ENCODE assay signal across 1 cellular context in genomic region chr7:155069992-155070827, GRCh38.
TF ChIP-seq lines count a peak whose summit lies in the region.

Gene HTR5A, plus strand, starts transcription at chr7:155070324. Its CDS starts 576 bp downstream, at chr7:155070900.

TF ChIP-seq in HepG2, 621 proteins besides CTCF, POLR2A, EP300 and RAD21 (continued from another document):
- TF ChIP-seq SOX6 (IDR thresholded peaks at IDR 0.05): no peak
- TF ChIP-seq SOX6 (CRISPR knock-in tag; IDR thresholded peaks at IDR 0.05): peak; percentile 78
- peak; percentile 100 for TF ChIP-seq MZF1 (CRISPR knock-in tag; IDR thresholded peaks at IDR 0.05; ENCODE audit: borderline replicate concordance)
- TF ChIP-seq NKX3-1 (CRISPR knock-in tag; IDR thresholded peaks at IDR 0.05): peak; percentile 100
- TF ChIP-seq SMAD1 (CRISPR knock-in tag; IDR thresholded peaks at IDR 0.05; ENCODE audit: borderline replicate concordance, low read depth): peak; percentile 98; the same call in 1 of the 2 replicates
- TF ChIP-seq ZNF513 (CRISPR knock-in tag; conservative IDR thresholded peaks at IDR 0.05): no peak
- TF ChIP-seq ZNF121 (CRISPR knock-in tag; IDR thresholded peaks at IDR 0.05): peak; percentile 92
- TF ChIP-seq RAD51 (IDR thresholded peaks at IDR 0.05; ENCODE audit: borderline replicate concordance): no peak
- TF ChIP-seq ZNF260 (CRISPR knock-in tag; IDR thresholded peaks at IDR 0.05; ENCODE audit: borderline replicate concordance, low read depth): peak; percentile 90; the same call in 1 of the 2 replicates
- peak; percentile 99 for TF ChIP-seq ELF3 (CRISPR knock-in tag; IDR thresholded peaks at IDR 0.05)
- peak; percentile 100 for TF ChIP-seq TGIF2 (CRISPR knock-in tag; IDR thresholded peaks at IDR 0.05)
- TF ChIP-seq THAP8 (CRISPR knock-in tag; IDR thresholded peaks at IDR 0.05; ENCODE audit: borderline replicate concordance): peak; percentile 100
- peak; percentile 96 for TF ChIP-seq CBX1 (IDR thresholded peaks at IDR 0.05; ENCODE audit: low read depth)
- peak; percentile 100 for TF ChIP-seq CREB3 (CRISPR knock-in tag; IDR thresholded peaks at IDR 0.05)
- TF ChIP-seq SATB2 (CRISPR knock-in tag; IDR thresholded peaks at IDR 0.05): peak; percentile 100
- peak; percentile 99 for TF ChIP-seq ZNF850 (CRISPR knock-in tag; conservative IDR thresholded peaks at IDR 0.05)
- no peak for TF ChIP-seq CCAR2 (optimal IDR thresholded peaks at IDR 0.05; ENCODE audit: low read depth, low read length)
- TF ChIP-seq CEBPB (IDR thresholded peaks at IDR 0.05; ENCODE audit: borderline replicate concordance, low read depth, low read length): no peak
- TF ChIP-seq ZMAT3 (CRISPR knock-in tag; conservative IDR thresholded peaks at IDR 0.05): peak; percentile 100
- TF ChIP-seq ZNF10 (CRISPR knock-in tag; IDR thresholded peaks at IDR 0.05; ENCODE audit: borderline replicate concordance, low read depth): 0 out of 2 replicates have a peak, but pooled peaks have one; percentile 83
- peak; percentile 99 for TF ChIP-seq TFE3 (CRISPR knock-in tag; IDR thresholded peaks at IDR 0.05)
- TF ChIP-seq AHR (CRISPR knock-in tag; IDR thresholded peaks at IDR 0.05): peak; percentile 100
- peak; percentile 100 for TF ChIP-seq ZNF414 (CRISPR knock-in tag; IDR thresholded peaks at IDR 0.05)
- peak; percentile 100 for TF ChIP-seq SMYD3 (CRISPR knock-in tag; IDR thresholded peaks at IDR 0.05)
- TF ChIP-seq MTA1 (CRISPR knock-in tag; IDR thresholded peaks at IDR 0.05; ENCODE audit: borderline replicate concordance): peak; percentile 95; the same call in 1 of the 2 replicates
- TF ChIP-seq ZNF282 (IDR thresholded peaks at IDR 0.05; ENCODE audit: partially characterized antibody): no peak
- TF ChIP-seq HMG20B (CRISPR knock-in tag; conservative IDR thresholded peaks at IDR 0.05): peak; percentile 99
- peak; percentile 100 for TF ChIP-seq ZNF407 (CRISPR knock-in tag; IDR thresholded peaks at IDR 0.05; ENCODE audit: not compliant biosample characterization)
- peak; percentile 99 for TF ChIP-seq ZNF619 (CRISPR knock-in tag; IDR thresholded peaks at IDR 0.05)
- peak; percentile 100 for TF ChIP-seq ZSCAN12 (CRISPR knock-in tag; IDR thresholded peaks at IDR 0.05)
- peak; percentile 89 for TF ChIP-seq ZNF362 (CRISPR knock-in tag; IDR thresholded peaks at IDR 0.05; ENCODE audit: borderline replicate concordance)
- TF ChIP-seq ZSCAN29 (CRISPR knock-in tag; conservative IDR thresholded peaks at IDR 0.05): peak; percentile 94
